ENCODE assay signal across 14 cellular contexts in genomic region chr13:49303533-49304252, GRCh38. TPM values are rescaled to one million over a fixed set of nuclear protein-coding genes. Genes with fewer than 3 reads are reported as not detected.
DNase-seq lines count a peak whose midpoint lies in the region; ATAC-seq and TF ChIP-seq lines count a peak whose summit lies in the region.
"Had no signal": no experiment of that assay in that cellular context is flagged by ENCODE, and none has a peak within 500 bp of the region (broad histone marks: within the 10 kb centered on the region; RNA-seq: fewer than 3 reads in every experiment).

No MANE protein-coding gene starts in this region.

- CTCF ChIA-PET in MCF 10A (lab: Yijun Ruan, JAX): interaction anchor here (0.5 to 1.4 kb wide), 4 partner anchors 126 to 266 kb away, joined by 3 to 4 read pairs (median 3); no protein-coding TSS in a partner anchor

- H3K9me3 ChIP-seq in breast epithelium (no peaks in the 10 kb centered on the region), heart right ventricle (no peaks in the 10 kb centered on the region), osteoblast (ENCODE audit: low read depth, low read length) (no peaks in the 10 kb centered on the region)
- H3K9me3 ChIP-seq: Caco-2, thoracic aorta had no signal

- BruUV-seq in MCF 10A (replicated peaks; lab: Mats Ljungman, UMichigan): no TSS peak

- H3K4me1 ChIP-seq in breast epithelium (peaks cover 7 to 15% of the 10 kb centered on the region in 2 donors), heart right ventricle (peaks cover 9 to 47% (median 26%) of the 10 kb centered on the region in 9 donors), osteoblast (ENCODE audit: insufficient read depth, low read length) (peaks cover 15% of the 10 kb centered on the region)

- H3K27me3 ChIP-seq in breast epithelium: no peaks in the 10 kb centered on the region
- H3K27me3 ChIP-seq in heart right ventricle: no peaks in the 10 kb centered on the region
- H3K27me3 ChIP-seq in osteoblast (ENCODE audit: insufficient read depth, low read length): no peaks in the 10 kb centered on the region
- H3K27me3 ChIP-seq: hepatocyte had no signal

- H3K27ac Mint-ChIP-seq in MCF 10A (ENCODE audit: low read depth, unreplicated experiment): no peak overlapping the region

- H3K4me3 Mint-ChIP-seq in MCF 10A (ENCODE audit: unreplicated experiment): no peak overlapping the region

- H3K4me3 ChIP-seq in breast epithelium: no peak overlapping the region
- no peak overlapping the region for H3K4me3 ChIP-seq in heart right ventricle
- H3K4me3 ChIP-seq in osteoblast (ENCODE audit: insufficient read depth, low read length): no peak overlapping the region
- H3K4me3 ChIP-seq: hepatocyte, thoracic aorta had no signal

- H3K9me3 Mint-ChIP-seq in MCF 10A (ENCODE audit: unreplicated experiment): no peaks in the 10 kb centered on the region

- POLR2A ChIA-PET in MCF 10A (lab: Yijun Ruan, JAX): no interaction called here

- DNase-seq in breast epithelium (ENCODE audit: low spot score in 2 of 2) (peak in 1 of 2 donors; percentile 74), MCF 10A (ENCODE audit: unreplicated experiment) (no peak), heart right ventricle (peak in 1 of 2 donors; percentile 35), osteoblast (ENCODE audit: insufficient read length, low spot score, missing footprints) (peak; percentile 57), GM03348 (ENCODE audit: low spot score) (no peak), cerebellum (ENCODE audit: low spot score) (no peak)
- no peak for DNase-seq in stimulated activated CD4-positive, alpha-beta T cell treated with anti-CD3 and anti-CD28 coated beads, Interleukin-2, amount 100 ng/mL, for 48 hours
- DNase-seq: 8988T; activated CD4-positive, alpha-beta T cell treated with anti-CD3 and anti-CD28 coated beads for 4 hours; Caco-2; NCI-H2171 had no signal

- ATAC-seq in heart right ventricle: peak in 6 of 8 donors; percentile 28 to 57 (median 40)
- ATAC-seq in HG02870 (IDR thresholded peaks at IDR 0.05; ENCODE audit: unreplicated experiment): no peak

- H3K36me3 ChIP-seq in breast epithelium (no peaks in the 10 kb centered on the region), heart right ventricle (no peaks in the 10 kb centered on the region), osteoblast (ENCODE audit: insufficient read depth, low read length) (no peaks in the 10 kb centered on the region)
- H3K36me3 ChIP-seq: thoracic aorta had no signal

- intact Hi-C loops in breast epithelium (cut with DNase I; ENCODE audit: low total_unique reads): loop anchor here (5.0 to 10.0 kb wide), 2 partner anchors 139 to 301 kb away; partner anchors contain the start of genes CAB39L and SETDB2
- intact Hi-C loops in MCF 10A (cut with micrococcal nuclease): no loop called here
- intact Hi-C loops in heart right ventricle (cut with DNase I): loop anchor here in 7 of 10 donors (2.0 to 10.0 kb wide), 8 partner anchors 101 to 304 kb away; partner anchors contain the start of genes CAB39L (in 1 of the 7) and SETDB2 (in 1 of the 7)

- 50 to 52% methylated on average over 11 of the region's 11 CpGs for WGBS in heart right ventricle, 2 donors

- H4K20me1 ChIP-seq in osteoblast (ENCODE audit: insufficient read depth, low read length): no peaks in the 10 kb centered on the region

- TF ChIP-seq POLR2A in breast epithelium (IDR thresholded peaks at IDR 0.05): no peak

- no peaks in the 10 kb centered on the region for H3K79me2 ChIP-seq in osteoblast (ENCODE audit: insufficient read depth, low read length)
- H3K79me2 ChIP-seq: hepatocyte had no signal

- peaks cover 23% of the 10 kb centered on the region for H3K4me1 Mint-ChIP-seq in MCF 10A (ENCODE audit: insufficient read depth, unreplicated experiment)

- TF ChIP-seq CTCF in breast epithelium (IDR thresholded peaks at IDR 0.05): no peak
- TF ChIP-seq CTCF in MCF 10A (IDR thresholded peaks at IDR 0.05; ENCODE audit: unreplicated experiment): no peak
- no peak for TF ChIP-seq CTCF in heart right ventricle (IDR thresholded peaks at IDR 0.05)
- no peak for TF ChIP-seq CTCF in osteoblast (IDR thresholded peaks at IDR 0.05; ENCODE audit: extremely low read depth, low read depth, low read length)

- H3K36me3 Mint-ChIP-seq in MCF 10A (ENCODE audit: insufficient read depth, unreplicated experiment): peaks cover 6% of the 10 kb centered on the region

- H3K4me2 ChIP-seq in osteoblast (ENCODE audit: insufficient read depth, low read length): no peak overlapping the region
- H3K4me2 ChIP-seq: hepatocyte had no signal

- H3K27me3 Mint-ChIP-seq in MCF 10A (ENCODE audit: insufficient read depth, unreplicated experiment): no peaks in the 10 kb centered on the region

- H2AFZ ChIP-seq in osteoblast (ENCODE audit: low read length): no peak overlapping the region
- H2AFZ ChIP-seq: hepatocyte had no signal

- peak overlapping the region; percentile 77 to 81 for H3K27ac ChIP-seq in breast epithelium
- H3K27ac ChIP-seq in heart right ventricle: peak overlapping the region in 6 of 10 donors; percentile 8 to 52 (median 29)
- no peak overlapping the region for H3K27ac ChIP-seq in osteoblast (ENCODE audit: low read depth, low read length)
- H3K27ac ChIP-seq: hepatocyte, thoracic aorta had no signal

RNA-seq across cellular contexts. Expression of gene CDADC1, which starts 56.0 kb away (rescaled TPM):
- total RNA-seq in breast epithelium (1 to 10 TPM; 7.3 to 8.5 (median 8.2) TPM), MCF 10A (2022) (8.0 and 9.4 TPM in 2 replicates), heart right ventricle (10 to 100 TPM in 4 of 10 donors, 1 to 10 TPM in 6; 6.6 to 12.7 (median 9.4) TPM), osteoblast (3.2 and 3.6 TPM in 2 replicates), cerebellum (8.2 TPM)
- 1 to 10 TPM; 4.9 to 5.0 TPM for polyA plus RNA-seq in heart right ventricle
